ENCODE assay signal across 22 cellular contexts in the genomic region with DNA sequence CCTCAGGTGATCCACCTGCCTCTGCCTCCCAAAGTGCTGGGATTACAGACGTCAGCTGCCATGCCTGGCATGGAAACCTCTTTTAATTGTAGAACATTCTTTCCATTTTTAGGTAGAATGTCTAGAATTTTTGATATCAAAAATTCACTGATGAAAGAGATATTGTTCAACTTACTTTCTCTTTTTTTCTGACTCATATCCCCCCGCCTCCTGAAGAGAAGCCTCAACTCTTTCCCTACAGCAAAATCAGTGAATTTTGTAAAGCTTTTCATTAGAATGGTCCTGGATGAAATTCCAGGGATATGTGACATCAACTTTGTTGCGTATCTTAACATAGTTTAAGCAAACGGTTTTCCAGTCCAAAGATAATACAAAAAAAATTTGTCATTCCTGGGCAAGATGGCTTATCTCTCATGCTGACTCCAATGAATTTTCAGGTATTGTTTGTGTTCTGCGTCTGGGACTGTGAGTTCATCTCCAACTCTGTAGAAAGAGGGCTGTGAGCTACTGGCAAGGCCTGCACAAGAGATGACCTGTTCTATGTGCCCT.
DNase-seq lines count a peak whose midpoint lies in the region; ATAC-seq, FAIRE-seq and TF ChIP-seq lines count a peak whose summit lies in the region.
"Had no signal": no experiment of that assay in that cellular context is flagged by ENCODE, and none has a peak within 500 bp of the region (broad histone marks: within the 10 kb centered on the region; RNA-seq: fewer than 3 reads in every experiment).

No MANE protein-coding gene starts in this region.

- H2AFZ ChIP-seq in GM23338, result 0 out of 2 replicates have a peak overlapping the region, but pooled peaks have one; percentile 18

- no peak overlapping the region for H3K4me2 ChIP-seq in GM23338

- H3K36me3 Mint-ChIP-seq in GM23338 (ENCODE audit: low read depth) (no peaks in the 10 kb centered on the region), neural crest cell (ENCODE audit: low read depth) (no peaks in the 10 kb centered on the region)

- H3K27ac ChIP-seq in GM23338 (ENCODE audit: low read depth), result no peak overlapping the region
- H3K27ac ChIP-seq: 22Rv1 had no signal

- DNase-seq in A172 (ENCODE audit: low spot score) (peak; percentile 62), GM23338 (ENCODE audit: low spot score) (no peak), neural crest cell (ENCODE audit: low read depth, low spot score) (no peak), HTR-8/SVneo (ENCODE audit: insufficient read length, low spot score) (no peak), NK-92 (lab: John Stamatoyannopoulos, UW; ENCODE audit: unreplicated experiment) (no peak)
- DNase-seq: DMS53, GF-D8, H7, KG1, MM.1S, NCI-H1694, NCI-H2029 treated with DMSO at 0.1 percent for 48 hours, NCI-H526 treated with DMSO at 0.1 percent for 48 hours, Right ventricle myocardium superior, RPMI8226, SW 1271 had no signal

- no peak overlapping the region for H3K4me3 Mint-ChIP-seq in GM23338
- no peak overlapping the region for H3K4me3 Mint-ChIP-seq in neural crest cell

- no peaks in the 10 kb centered on the region for H3K36me3 ChIP-seq in GM23338 (ENCODE audit: insufficient read depth)

- H3K4me1 Mint-ChIP-seq in GM23338 (peaks cover 2% of the 10 kb centered on the region; the same call in 1 of the 3 replicates), neural crest cell (no peaks in the 10 kb centered on the region)

- no peak overlapping the region for H3K27ac Mint-ChIP-seq in GM23338
- H3K27ac Mint-ChIP-seq in neural crest cell (ENCODE audit: unreplicated experiment), result peak overlapping the region; percentile 57

- H3K9me2 ChIP-seq in GM23338 (ENCODE audit: insufficient read depth), result peaks cover 4% of the 10 kb centered on the region; the same call in 1 of the 2 replicates

- no peaks in the 10 kb centered on the region for H3K4me1 ChIP-seq in GM23338 (ENCODE audit: insufficient read depth)

- no peaks in the 10 kb centered on the region for H3K27me3 ChIP-seq in GM23338 (ENCODE audit: insufficient read depth)

- ATAC-seq in GM23338 (no peak), SK-N-SH treated with all-trans-retinoic acid at 6 μM for 48 hours (no peak), HG02678 (IDR thresholded peaks at IDR 0.05; ENCODE audit: unreplicated experiment) (no peak), GM21786 (IDR thresholded peaks at IDR 0.05; ENCODE audit: unreplicated experiment) (no peak)

- no peak for FAIRE-seq in HTR-8/SVneo (lab: Jason Lieb, UNC)
- FAIRE-seq: D721Med, GM12891 had no signal

- H4K20me1 ChIP-seq in GM23338 (replicated peaks; ENCODE audit: insufficient read depth), result no peaks in the 10 kb centered on the region

- no peaks in the 10 kb centered on the region for H3F3A ChIP-seq in GM23338 (replicated peaks; ENCODE audit: low read depth)

- peaks cover 3% of the 10 kb centered on the region for H3K27me3 Mint-ChIP-seq in GM23338 (ENCODE audit: insufficient read depth, low read depth, poor library complexity)
- no peaks in the 10 kb centered on the region for H3K27me3 Mint-ChIP-seq in neural crest cell (ENCODE audit: low read depth)

- no peaks in the 10 kb centered on the region for H3K79me2 ChIP-seq in GM23338 (replicated peaks; ENCODE audit: insufficient read depth)

- no peaks in the 10 kb centered on the region; the same call in 2 of the 3 replicates for H3K9me3 Mint-ChIP-seq in GM23338
- no peaks in the 10 kb centered on the region for H3K9me3 Mint-ChIP-seq in neural crest cell

- no peak overlapping the region for H3K4me3 ChIP-seq in GM23338

- no peak for TF ChIP-seq CTCF in GM23338 (conservative IDR thresholded peaks at IDR 0.05; ENCODE audit: low read depth in 2 of 2)
- TF ChIP-seq CTCF in neural crest cell (conservative IDR thresholded peaks at IDR 0.05), result no peak

TF ChIP-seq in GM23338, 12 proteins besides CTCF, POLR2A, EP300 and RAD21:
- no peak for TF ChIP-seq EZH2phosphoT487 (IDR thresholded peaks at IDR 0.05; ENCODE audit: unreplicated experiment)

TF ChIP-seq in SK-N-SH treated with all-trans-retinoic acid at 6 μM for 48 hours, 23 proteins besides CTCF, POLR2A, EP300 and RAD21:
- TF ChIP-seq ZNF70 (CRISPR knock-in tag; IDR thresholded peaks at IDR 0.05), result no peak
- peak; percentile 32; the same call in 1 of the 2 replicates for TF ChIP-seq ISL1 (CRISPR knock-in tag; IDR thresholded peaks at IDR 0.05)
